In genomic region chr4:185480016-185480732, GRCh38 we compare ENCODE assay signal across 15 cellular contexts. TPM values are rescaled to one million over a fixed set of nuclear protein-coding genes. Genes with fewer than 3 reads are reported as not detected.
DNase-seq lines count a peak whose midpoint lies in the region; ATAC-seq and TF ChIP-seq lines count a peak whose summit lies in the region.
"Had no signal": no experiment of that assay in that cellular context is flagged by ENCODE, and none has a peak within 500 bp of the region (broad histone marks: within the 10 kb centered on the region; RNA-seq: fewer than 3 reads in every experiment).

No MANE protein-coding gene starts in this region.

- CTCF ChIA-PET in WTC11 (lab: Charles Lee) = interaction anchor here (1.4 to 3.8 kb wide), 3 partner anchors 117 to 558 kb away, joined by 3 to 10 read pairs (median 9); no protein-coding TSS in a partner anchor

- TF ChIP-seq POLR2A in GM18505 (IDR thresholded peaks at IDR 0.05; ENCODE audit: borderline replicate concordance, extremely low read depth, insufficient read depth, insufficient read length) = no peak

- H3K27ac Mint-ChIP-seq in WTC11 = no peak overlapping the region
- H3K27ac Mint-ChIP-seq: activated CD8-positive, alpha-beta T cell treated with anti-CD3 and anti-CD28 coated beads, Interleukin-2, amount 10 ng/mL, durations not matched to agents 7 days and 5 days; activated naive CD4-positive, alpha-beta T cell treated with anti-CD3 and anti-CD28 coated beads, Interleukin-2, amount 50 U/mL, for 24 hours; T-helper 1 cell treated with Interleukin-12 subunit alpha and Interleukin-12 subunit beta and Interleukin-4 antibody, amounts not matched to agents 30 μg/mL and 1 μg/mL, for 36 hours had no signal

- no peak overlapping the region for H3K4me3 Mint-ChIP-seq in WTC11
- H3K4me3 Mint-ChIP-seq: activated CD8-positive, alpha-beta T cell treated with anti-CD3 and anti-CD28 coated beads, Interleukin-2, amount 10 ng/mL, durations not matched to agents 7 days and 5 days; activated naive CD4-positive, alpha-beta T cell treated with anti-CD3 and anti-CD28 coated beads, Interleukin-2, amount 50 U/mL, for 24 hours; H9; T-helper 1 cell treated with Interleukin-12 subunit alpha and Interleukin-12 subunit beta and Interleukin-4 antibody, amounts not matched to agents 30 μg/mL and 1 μg/mL, for 36 hours had no signal

- peaks cover 89% of the 10 kb centered on the region for H3K27me3 Mint-ChIP-seq in WTC11 (ENCODE audit: low read depth)

- TF ChIP-seq CTCF in WTC11 (IDR thresholded peaks at IDR 0.05) (no peak), GM10266 (IDR thresholded peaks at IDR 0.05; ENCODE audit: control insufficient read depth, insufficient read depth, low read depth, missing control alignments) (no peak)

- POLR2A ChIA-PET in WTC11 (lab: Charles Lee) = interaction anchor here (0.7 kb wide), 1 partner anchor 332 kb away, joined by 4 read pairs; no protein-coding TSS in a partner anchor

- DNase-seq in WTC11 (ENCODE audit: low spot score) = no peak
- no peak for DNase-seq in NCI-H2171 treated with DMSO at 0.1 percent for 48 hours (lab: John Stamatoyannopoulos, UW)
- DNase-seq in GM10266 (ENCODE audit: extremely low spot score) = no peak
- DNase-seq in GOT3 (lab: John Stamatoyannopoulos, UW) = no peak
- no peak for DNase-seq in GM19238 (ENCODE audit: insufficient read length, low spot score)
- DNase-seq: activated CD8-positive, alpha-beta T cell treated with anti-CD3 and anti-CD28 coated beads, Interleukin-2, amount 10 ng/mL, durations not matched to agents 7 days and 5 days; cerebellar nuclear complex; GDM1; H9; NCI-H1436 had no signal

- no peaks in the 10 kb centered on the region for H3K9me3 Mint-ChIP-seq in WTC11
- H3K9me3 Mint-ChIP-seq: activated naive CD4-positive, alpha-beta T cell treated with anti-CD3 and anti-CD28 coated beads, Interleukin-2, amount 50 U/mL, for 24 hours; H9; T-helper 1 cell treated with Interleukin-12 subunit alpha and Interleukin-12 subunit beta and Interleukin-4 antibody, amounts not matched to agents 30 μg/mL and 1 μg/mL, for 36 hours had no signal

- ATAC-seq in GM18505 (IDR thresholded peaks at IDR 0.05; ENCODE audit: unreplicated experiment) (peak; percentile 30), GM19467 (IDR thresholded peaks at IDR 0.05; ENCODE audit: unreplicated experiment) (peak; percentile 19), HG02943 (IDR thresholded peaks at IDR 0.05; ENCODE audit: low read depth, unreplicated experiment) (peak; percentile 20), WTC11 (peak; percentile 47)
- ATAC-seq: activated CD8-positive, alpha-beta T cell treated with anti-CD3 and anti-CD28 coated beads, Interleukin-2, amount 10 ng/mL, durations not matched to agents 7 days and 5 days had no signal

- no peaks in the 10 kb centered on the region for H3K36me3 Mint-ChIP-seq in WTC11
- H3K36me3 Mint-ChIP-seq: activated naive CD4-positive, alpha-beta T cell treated with anti-CD3 and anti-CD28 coated beads, Interleukin-2, amount 50 U/mL, for 24 hours had no signal

- peaks cover 6% of the 10 kb centered on the region for H3K4me1 Mint-ChIP-seq in WTC11
- H3K4me1 Mint-ChIP-seq: activated naive CD4-positive, alpha-beta T cell treated with anti-CD3 and anti-CD28 coated beads, Interleukin-2, amount 50 U/mL, for 24 hours had no signal

TF ChIP-seq in WTC11, 78 proteins besides CTCF, POLR2A, EP300 and RAD21:
- TF ChIP-seq JAZF1 (CRISPR knock-in tag; IDR thresholded peaks at IDR 0.05) (no peak), ZNF416 (CRISPR knock-in tag; IDR thresholded peaks at IDR 0.05) (no peak), NR3C1 (CRISPR knock-in tag; conservative IDR thresholded peaks at IDR 0.05; ENCODE audit: low read depth) (no peak), NFE2L1 (CRISPR knock-in tag; IDR thresholded peaks at IDR 0.05) (no peak), ZNF219 (CRISPR knock-in tag; IDR thresholded peaks at IDR 0.05; ENCODE audit: borderline replicate concordance) (no peak), RORB (CRISPR knock-in tag; IDR thresholded peaks at IDR 0.05) (no peak), ETV6 (CRISPR knock-in tag; IDR thresholded peaks at IDR 0.05) (no peak), PRRX2 (CRISPR knock-in tag; IDR thresholded peaks at IDR 0.05) (no peak), ZBTB21 (CRISPR knock-in tag; IDR thresholded peaks at IDR 0.05; ENCODE audit: borderline replicate concordance) (no peak)
- TF ChIP-seq, protein P1, sequence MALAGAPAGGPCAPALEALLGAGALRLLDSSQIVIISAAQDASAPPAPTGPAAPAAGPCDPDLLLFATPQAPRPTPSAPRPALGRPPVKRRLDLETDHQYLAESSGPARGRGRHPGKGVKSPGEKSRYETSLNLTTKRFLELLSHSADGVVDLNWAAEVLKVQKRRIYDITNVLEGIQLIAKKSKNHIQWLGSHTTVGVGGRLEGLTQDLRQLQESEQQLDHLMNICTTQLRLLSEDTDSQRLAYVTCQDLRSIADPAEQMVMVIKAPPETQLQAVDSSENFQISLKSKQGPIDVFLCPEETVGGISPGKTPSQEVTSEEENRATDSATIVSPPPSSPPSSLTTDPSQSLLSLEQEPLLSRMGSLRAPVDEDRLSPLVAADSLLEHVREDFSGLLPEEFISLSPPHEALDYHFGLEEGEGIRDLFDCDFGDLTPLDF (CRISPR knock-in tag; IDR thresholded peaks at IDR 0.05) = no peak
- TF ChIP-seq, protein P2, sequence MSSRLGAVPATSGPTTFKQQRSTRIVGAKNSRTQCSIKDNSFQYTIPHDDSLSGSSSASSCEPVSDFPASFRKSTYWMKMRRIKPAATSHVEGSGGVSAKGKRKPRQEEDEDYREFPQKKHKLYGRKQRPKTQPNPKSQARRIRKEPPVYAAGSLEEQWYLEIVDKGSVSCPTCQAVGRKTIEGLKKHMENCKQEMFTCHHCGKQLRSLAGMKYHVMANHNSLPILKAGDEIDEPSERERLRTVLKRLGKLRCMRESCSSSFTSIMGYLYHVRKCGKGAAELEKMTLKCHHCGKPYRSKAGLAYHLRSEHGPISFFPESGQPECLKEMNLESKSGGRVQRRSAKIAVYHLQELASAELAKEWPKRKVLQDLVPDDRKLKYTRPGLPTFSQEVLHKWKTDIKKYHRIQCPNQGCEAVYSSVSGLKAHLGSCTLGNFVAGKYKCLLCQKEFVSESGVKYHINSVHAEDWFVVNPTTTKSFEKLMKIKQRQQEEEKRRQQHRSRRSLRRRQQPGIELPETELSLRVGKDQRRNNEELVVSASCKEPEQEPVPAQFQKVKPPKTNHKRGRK (CRISPR knock-in tag; IDR thresholded peaks at IDR 0.05; ENCODE audit: borderline replicate concordance) = no peak
- TF ChIP-seq, protein P3, sequence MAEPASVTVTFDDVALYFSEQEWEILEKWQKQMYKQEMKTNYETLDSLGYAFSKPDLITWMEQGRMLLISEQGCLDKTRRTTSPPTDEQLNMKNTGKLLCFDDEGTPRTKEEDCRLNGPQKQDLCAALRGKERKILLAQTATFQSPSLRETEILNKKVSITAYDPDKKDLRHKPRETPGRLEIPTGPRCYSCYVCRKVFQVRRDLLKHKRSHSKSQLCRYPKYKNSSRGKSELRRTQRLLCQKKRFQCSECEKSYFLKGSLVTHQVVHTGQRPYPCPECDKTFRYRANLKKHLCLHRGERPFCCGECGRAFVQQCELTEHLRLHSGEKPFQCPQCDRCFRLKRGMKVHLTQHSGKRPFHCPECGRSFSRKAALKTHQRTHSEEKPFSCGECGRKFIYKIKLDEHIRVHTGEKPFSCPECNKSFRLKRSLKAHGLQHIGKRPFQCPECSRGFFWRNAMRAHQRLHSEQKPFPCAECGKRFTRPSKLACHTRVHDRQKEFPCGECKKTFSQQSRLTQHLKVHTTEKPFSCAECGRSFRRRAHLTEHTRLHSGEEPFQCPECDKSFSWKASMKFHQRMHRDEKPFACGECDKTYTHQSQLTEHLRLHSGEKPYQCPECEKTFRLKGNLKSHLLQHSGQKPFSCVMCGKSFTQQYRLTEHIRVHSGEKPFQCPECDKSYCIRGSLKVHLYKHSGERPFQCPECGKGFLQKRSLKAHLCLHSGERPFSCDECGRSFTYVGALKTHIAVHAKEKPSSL (CRISPR knock-in tag; conservative IDR thresholded peaks at IDR 0.05) = no peak
- TF ChIP-seq, protein P4, sequence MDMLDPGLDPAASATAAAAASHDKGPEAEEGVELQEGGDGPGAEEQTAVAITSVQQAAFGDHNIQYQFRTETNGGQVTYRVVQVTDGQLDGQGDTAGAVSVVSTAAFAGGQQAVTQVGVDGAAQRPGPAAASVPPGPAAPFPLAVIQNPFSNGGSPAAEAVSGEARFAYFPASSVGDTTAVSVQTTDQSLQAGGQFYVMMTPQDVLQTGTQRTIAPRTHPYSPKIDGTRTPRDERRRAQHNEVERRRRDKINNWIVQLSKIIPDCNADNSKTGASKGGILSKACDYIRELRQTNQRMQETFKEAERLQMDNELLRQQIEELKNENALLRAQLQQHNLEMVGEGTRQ (CRISPR knock-in tag; IDR thresholded peaks at IDR 0.05) = no peak
- TF ChIP-seq, protein P5, sequence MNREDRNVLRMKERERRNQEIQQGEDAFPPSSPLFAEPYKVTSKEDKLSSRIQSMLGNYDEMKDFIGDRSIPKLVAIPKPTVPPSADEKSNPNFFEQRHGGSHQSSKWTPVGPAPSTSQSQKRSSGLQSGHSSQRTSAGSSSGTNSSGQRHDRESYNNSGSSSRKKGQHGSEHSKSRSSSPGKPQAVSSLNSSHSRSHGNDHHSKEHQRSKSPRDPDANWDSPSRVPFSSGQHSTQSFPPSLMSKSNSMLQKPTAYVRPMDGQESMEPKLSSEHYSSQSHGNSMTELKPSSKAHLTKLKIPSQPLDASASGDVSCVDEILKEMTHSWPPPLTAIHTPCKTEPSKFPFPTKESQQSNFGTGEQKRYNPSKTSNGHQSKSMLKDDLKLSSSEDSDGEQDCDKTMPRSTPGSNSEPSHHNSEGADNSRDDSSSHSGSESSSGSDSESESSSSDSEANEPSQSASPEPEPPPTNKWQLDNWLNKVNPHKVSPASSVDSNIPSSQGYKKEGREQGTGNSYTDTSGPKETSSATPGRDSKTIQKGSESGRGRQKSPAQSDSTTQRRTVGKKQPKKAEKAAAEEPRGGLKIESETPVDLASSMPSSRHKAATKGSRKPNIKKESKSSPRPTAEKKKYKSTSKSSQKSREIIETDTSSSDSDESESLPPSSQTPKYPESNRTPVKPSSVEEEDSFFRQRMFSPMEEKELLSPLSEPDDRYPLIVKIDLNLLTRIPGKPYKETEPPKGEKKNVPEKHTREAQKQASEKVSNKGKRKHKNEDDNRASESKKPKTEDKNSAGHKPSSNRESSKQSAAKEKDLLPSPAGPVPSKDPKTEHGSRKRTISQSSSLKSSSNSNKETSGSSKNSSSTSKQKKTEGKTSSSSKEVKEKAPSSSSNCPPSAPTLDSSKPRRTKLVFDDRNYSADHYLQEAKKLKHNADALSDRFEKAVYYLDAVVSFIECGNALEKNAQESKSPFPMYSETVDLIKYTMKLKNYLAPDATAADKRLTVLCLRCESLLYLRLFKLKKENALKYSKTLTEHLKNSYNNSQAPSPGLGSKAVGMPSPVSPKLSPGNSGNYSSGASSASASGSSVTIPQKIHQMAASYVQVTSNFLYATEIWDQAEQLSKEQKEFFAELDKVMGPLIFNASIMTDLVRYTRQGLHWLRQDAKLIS (CRISPR knock-in tag; IDR thresholded peaks at IDR 0.05; ENCODE audit: borderline replicate concordance) = no peak

RNA-seq across cellular contexts. Expression of gene CCDC110, which starts 8.6 kb away (rescaled TPM):
- 2.1 to 2.9 TPM (median 2.2 TPM) in 3 replicates for total RNA-seq in WTC11 (2021)
- total RNA-seq: activated CD8-positive, alpha-beta T cell treated with anti-CD3 and anti-CD28 coated beads, Interleukin-2, amount 10 ng/mL, durations not matched to agents 7 days and 5 days had no signal

RNA-seq across cellular contexts. Expression of gene UFSP2, which starts 54.4 kb away (rescaled TPM):
- 29.6 to 33.0 TPM (median 30.8 TPM) in 3 replicates for total RNA-seq in WTC11 (2021)

RNA-seq across cellular contexts. Expression of gene PDLIM3, which starts 55.1 kb away (rescaled TPM):
- 6.2 to 7.0 TPM (median 6.9 TPM) in 3 replicates for total RNA-seq in WTC11 (2021)
- total RNA-seq: activated CD8-positive, alpha-beta T cell treated with anti-CD3 and anti-CD28 coated beads, Interleukin-2, amount 10 ng/mL, durations not matched to agents 7 days and 5 days had no signal
